Comparison of ENCODE assay signal across 17 cellular contexts in the genomic region with DNA sequence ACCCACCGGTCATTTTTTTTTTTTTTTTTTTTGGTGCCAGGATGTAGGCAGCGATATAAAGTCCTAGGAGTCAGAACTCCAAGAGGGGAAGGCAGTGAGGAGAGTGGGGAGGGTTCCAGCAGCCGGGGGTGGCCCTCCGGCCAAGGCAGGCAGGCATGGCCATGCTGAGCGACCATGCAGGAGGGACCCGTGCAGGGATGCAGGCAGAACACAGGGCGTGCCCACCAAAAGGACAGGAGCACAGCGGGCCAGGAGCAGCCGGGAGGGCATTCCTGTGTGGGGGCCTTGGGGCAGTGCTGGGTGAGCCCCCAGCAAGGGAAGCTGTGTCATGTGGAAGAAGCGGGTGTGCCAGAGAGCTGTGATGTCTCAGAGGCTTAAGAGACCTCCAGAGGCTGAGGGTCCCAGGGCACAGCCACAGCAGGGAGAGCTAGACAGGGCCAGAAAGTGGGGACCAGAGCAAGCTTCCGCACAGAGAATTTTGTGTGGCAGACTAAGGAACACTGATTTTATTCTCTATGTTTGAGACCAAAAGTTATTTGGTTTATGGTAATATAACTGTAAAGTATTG. TPM values are rescaled to one million over a fixed set of nuclear protein-coding genes. Genes with fewer than 3 reads are reported as not detected.
DNase-seq lines count a peak whose midpoint lies in the region; ATAC-seq, FAIRE-seq and TF ChIP-seq lines count a peak whose summit lies in the region.
"Had no signal": no experiment of that assay in that cellular context is flagged by ENCODE, and none has a peak within 500 bp of the region (broad histone marks: within the 10 kb centered on the region; RNA-seq: fewer than 3 reads in every experiment).

No MANE protein-coding gene starts in this region.

- peak overlapping the region in 2 of 3 experiments; percentile 57 to 67 for H3K4me3 Mint-ChIP-seq in nephron
- H3K4me3 Mint-ChIP-seq: CD14-positive monocyte; CD8-positive, alpha-beta T cell had no signal

- no peak for TF ChIP-seq EP300 in K562 (IDR thresholded peaks at IDR 0.05; ENCODE audit: low read length)

- H3K79me2 ChIP-seq in K562 (ENCODE audit: control insufficient read depth, insufficient read depth, low read length) = peaks cover 23% of the 10 kb centered on the region

- H3K36me3 ChIP-seq in right atrium auricular region (peaks cover 72% of the 10 kb centered on the region), K562 (ENCODE audit: control insufficient read depth, insufficient read depth, low read length) (peaks cover 69% of the 10 kb centered on the region; the same call in 2 of the 3 replicates), brain microvascular endothelial cell (replicated peaks) (peaks cover 59% of the 10 kb centered on the region)

- BruUV-seq in K562 (replicated peaks; lab: Mats Ljungman, UMichigan) = no TSS peak

- 0 out of 2 replicates have a peak, but pooled peaks cover 5% of the 10 kb centered on the region for H4K20me1 ChIP-seq in K562 (replicated peaks; ENCODE audit: control insufficient read depth, insufficient read depth, low read length)

- CTCF ChIA-PET in K562 (lab: Yijun Ruan, JAX; ENCODE audit: low intra/inter-chr PET ratio) = no interaction called here

- no peak overlapping the region for H3K4me2 ChIP-seq in K562 (ENCODE audit: insufficient read depth, low read length)
- H3K4me2 ChIP-seq: BLaER1 had no signal

- H3K27me3 ChIP-seq in right atrium auricular region = no peaks in the 10 kb centered on the region
- H3K27me3 ChIP-seq in K562 (ENCODE audit: control insufficient read depth in 2 of 2, insufficient read depth in 2 of 2, low read length in 2 of 2) = no peaks in the 10 kb centered on the region
- no peaks in the 10 kb centered on the region for H3K27me3 ChIP-seq in brain microvascular endothelial cell (replicated peaks)
- H3K27me3 ChIP-seq: BLaER1 had no signal

- H3K9me3 ChIP-seq in right atrium auricular region (no peaks in the 10 kb centered on the region), K562 (replicated peaks; ENCODE audit: control insufficient read depth, insufficient read depth, low read depth, low read length) (no peaks in the 10 kb centered on the region)
- H3K9me3 ChIP-seq: BLaER1, HAP-1 had no signal

- no peak for FAIRE-seq in K562 (lab: Jason Lieb, UNC)
- FAIRE-seq: GM12878 had no signal

- no peak for TF ChIP-seq RAD21 in K562 (CRISPR knock-in tag; conservative IDR thresholded peaks at IDR 0.05 in 1 of 2, IDR thresholded peaks at IDR 0.05 in 1 of 2)

- POLR2A ChIA-PET in K562 (lab: Yijun Ruan, JAX) = interaction anchor here (0.6 to 1.1 kb wide), 3 partner anchors 16 to 161 kb away, joined by 3 to 5 read pairs (median 5); no protein-coding TSS in a partner anchor

- peak overlapping the region in 1 of 2 experiments; percentile 20; a peak in 1 of 4 replicates for H3K9ac ChIP-seq in K562 (ENCODE audit: insufficient read depth in 1 of 2, low read depth in 2 of 2, low read length in 2 of 2)
- H3K9ac ChIP-seq: BLaER1 had no signal

- no peak overlapping the region for H2AFZ ChIP-seq in K562 (ENCODE audit: low read depth, low read length)

- no peaks in the 10 kb centered on the region for H3K9me1 ChIP-seq in K562 (ENCODE audit: control insufficient read depth, insufficient read depth, low read length)

- no peaks in the 10 kb centered on the region for H3K9me3 Mint-ChIP-seq in nephron
- H3K9me3 Mint-ChIP-seq: CD14-positive monocyte; CD8-positive, alpha-beta T cell had no signal

- ATAC-seq in Right ventricle myocardium inferior = no peak
- ATAC-seq in K562 = no peak
- ATAC-seq: CD8-positive, alpha-beta T cell; GM12878 had no signal

- intact Hi-C loops in Right ventricle myocardium inferior (cut with DNase I) (no loop called here), K562 (cut with micrococcal nuclease) (no loop called here)

- peaks cover 41% of the 10 kb centered on the region for H3K36me3 Mint-ChIP-seq in nephron (ENCODE audit: low read depth)

- H3K4me1 ChIP-seq in right atrium auricular region (peaks cover 0 to 11% of the 10 kb centered on the region in 2 donors), K562 (replicated peaks in 1 of 2; ENCODE audit: control insufficient read depth in 2 of 2, insufficient read depth in 2 of 2, low read length in 2 of 2) (peaks cover 0 to 10% of the 10 kb centered on the region in 2 experiments; a peak in 3 of 5 replicates)

- no peaks in the 10 kb centered on the region for H3K27me3 Mint-ChIP-seq in nephron (ENCODE audit: low read depth)

- DNase-seq in Right ventricle myocardium inferior (ENCODE audit: missing footprints) = peak; percentile 23
- no peak for DNase-seq in right atrium auricular region (ENCODE audit: low spot score)
- no peak for DNase-seq in K562 (ENCODE audit: extremely low read depth in 1 of 4, low spot score in 3 of 4)
- DNase-seq in SK-N-DZ (ENCODE audit: low spot score) = no peak
- no peak for DNase-seq in brain microvascular endothelial cell
- DNase-seq in NCI-H146 (lab: John Stamatoyannopoulos, UW) = no peak
- DNase-seq: 8988T; CD8-positive, alpha-beta T cell; DMS 273 treated with DMSO at 0.1 percent for 48 hours; DMS53; DND-41; EL had no signal

- H3K27ac ChIP-seq in right atrium auricular region (no peak overlapping the region), K562 (ENCODE audit: extremely low read depth, low read depth, low read length) (no peak overlapping the region), brain microvascular endothelial cell (no peak overlapping the region)
- H3K27ac ChIP-seq: BLaER1 had no signal

- TF ChIP-seq CTCF in right atrium auricular region (IDR thresholded peaks at IDR 0.05) = no peak
- TF ChIP-seq CTCF in K562 (IDR thresholded peaks at IDR 0.05 in 2 of 3, conservative IDR thresholded peaks at IDR 0.05 in 1 of 3; ENCODE audit: insufficient read depth in 2 of 3, low read depth in 1 of 3, low read length in 3 of 3) = no peak
- TF ChIP-seq CTCF in nephron (IDR thresholded peaks at IDR 0.05; ENCODE audit: unreplicated experiment in 3 of 3) = no peak
- TF ChIP-seq CTCF in brain microvascular endothelial cell (IDR thresholded peaks at IDR 0.05; ENCODE audit: low read depth, low read length, missing control alignments) = no peak

- H3K4me3 ChIP-seq in right atrium auricular region (no peak overlapping the region), K562 (no peak overlapping the region), brain microvascular endothelial cell (ENCODE audit: low read depth, low read length) (no peak overlapping the region)
- H3K4me3 ChIP-seq: BLaER1, GM12878, HAP-1 had no signal

- in situ Hi-C loops in K562 (cut with MboI) (loop anchor here (25.0 kb wide), 1 partner anchor 167 kb away; the partner anchor contains the start of genes COX19 and CYP2W1), brain microvascular endothelial cell (cut with HindIII; ENCODE audit: low pct_ligation_motif_present, low sequenced_read_pairs) (no loop called here)

- TF ChIP-seq POLR2A in K562 (conservative IDR thresholded peaks at IDR 0.05) = no peak

- no peak overlapping the region for H3K27ac Mint-ChIP-seq in nephron
- H3K27ac Mint-ChIP-seq: CD8-positive, alpha-beta T cell had no signal

- peaks cover 12% of the 10 kb centered on the region for H3K4me1 Mint-ChIP-seq in nephron

- 95% methylated on average over 7 of the region's 11 CpGs for WGBS in K562 (ENCODE audit: insufficient coverage, low coverage, missing lambda C conversion rate)

TF ChIP-seq in K562, 482 proteins besides CTCF, POLR2A, EP300 and RAD21:
- TF ChIP-seq RBFOX2 (IDR thresholded peaks at IDR 0.05; ENCODE audit: low read depth, low read length) = peak; percentile 38; the same call in 1 of the 2 replicates
- 0 out of 2 replicates have a peak, but pooled peaks have one; percentile 45 for TF ChIP-seq ZC3H4 (CRISPR knock-in tag; IDR thresholded peaks at IDR 0.05; ENCODE audit: borderline replicate concordance)
- TF ChIP-seq CCNT2 (IDR thresholded peaks at IDR 0.05; ENCODE audit: borderline replicate concordance, extremely low read depth, insufficient read length, low read depth, low read length) = peak; percentile 45
- no peak for TF ChIP-seq SRSF3 (IDR thresholded peaks at IDR 0.05; ENCODE audit: insufficient read depth, low read length)

RNA-seq across cellular contexts. Expression of gene ZFAND2A, which starts 5.7 kb away (rescaled TPM):
- total RNA-seq in Right ventricle myocardium inferior (5.9 TPM), right atrium auricular region (10 to 100 TPM; 10.2 to 16.2 TPM), K562 (2014; rRNA removed) (19.9 and 23.1 TPM in 2 replicates), K562 (2014; rRNA removed; fragmentation: Illumina TruSeq; extraction: Trizol) (16.6 and 16.8 TPM in 2 replicates), K562 (2015; rRNA removed; fragmentation: Illumina TruSeq; extraction: Trizol) (20.0 and 21.2 TPM in 2 replicates), K562 (2021) (20.6 and 22.3 TPM in 2 replicates)
- total RNA-seq in K562 (2011; cell fraction: chromatin; rRNA removed; ENCODE audit: low replicate concordance) = 26.3 and 37.7 TPM in 2 replicates
- total RNA-seq in K562 (2011; cell fraction: nucleolus; rRNA removed) = 23.7 and 28.0 TPM in 2 replicates
- 27.5 and 34.4 TPM in 2 replicates for total RNA-seq in K562 (2011; cell fraction: nucleoplasm; rRNA removed)
- polyA plus RNA-seq in K562 (2011; rRNA removed) (31.7 and 33.7 TPM in 2 replicates), K562 (2014; fragmentation: Illumina TruSeq; extraction: Trizol) (21.5 and 26.1 TPM in 2 replicates), K562 (2014; fragmentation: Nextera tagmentation; extraction: Ambion mirVana) (10 to 100 TPM; 54.3 to 56.8 TPM), K562 (2014; rRNA removed) (26.2 and 27.3 TPM in 2 replicates)
- 20.8 and 27.0 TPM in 2 replicates for polyA plus RNA-seq in K562 (2011; cell fraction: cytosol; rRNA removed)
- polyA plus RNA-seq in K562 (2011; cell fraction: nucleus; rRNA removed) = 25.8 and 30.3 TPM in 2 replicates
- 24.8 and 25.2 TPM in 2 replicates for polyA plus RNA-seq in K562 (2012)
- 11.8 and 19.2 TPM in 2 replicates for polyA minus RNA-seq in K562 (2011; rRNA and poly(A)+ RNA removed)
- polyA minus RNA-seq in K562 (2011; cell fraction: cytosol; rRNA and poly(A)+ RNA removed) = 7.3 and 7.9 TPM in 2 replicates
- 13.1 and 18.9 TPM in 2 replicates for polyA minus RNA-seq in K562 (2011; cell fraction: nucleus; rRNA and poly(A)+ RNA removed)
- polyA plus RNA-seq in SK-N-DZ (2014; cell fraction: cytosol; rRNA removed) = 19.3 and 25.0 TPM in 2 replicates
- 16.4 and 26.1 TPM in 2 replicates for polyA plus RNA-seq in SK-N-DZ (2014; cell fraction: nucleus; rRNA removed)
